ENCODE assay signal across 1 cellular context in the genomic region with DNA sequence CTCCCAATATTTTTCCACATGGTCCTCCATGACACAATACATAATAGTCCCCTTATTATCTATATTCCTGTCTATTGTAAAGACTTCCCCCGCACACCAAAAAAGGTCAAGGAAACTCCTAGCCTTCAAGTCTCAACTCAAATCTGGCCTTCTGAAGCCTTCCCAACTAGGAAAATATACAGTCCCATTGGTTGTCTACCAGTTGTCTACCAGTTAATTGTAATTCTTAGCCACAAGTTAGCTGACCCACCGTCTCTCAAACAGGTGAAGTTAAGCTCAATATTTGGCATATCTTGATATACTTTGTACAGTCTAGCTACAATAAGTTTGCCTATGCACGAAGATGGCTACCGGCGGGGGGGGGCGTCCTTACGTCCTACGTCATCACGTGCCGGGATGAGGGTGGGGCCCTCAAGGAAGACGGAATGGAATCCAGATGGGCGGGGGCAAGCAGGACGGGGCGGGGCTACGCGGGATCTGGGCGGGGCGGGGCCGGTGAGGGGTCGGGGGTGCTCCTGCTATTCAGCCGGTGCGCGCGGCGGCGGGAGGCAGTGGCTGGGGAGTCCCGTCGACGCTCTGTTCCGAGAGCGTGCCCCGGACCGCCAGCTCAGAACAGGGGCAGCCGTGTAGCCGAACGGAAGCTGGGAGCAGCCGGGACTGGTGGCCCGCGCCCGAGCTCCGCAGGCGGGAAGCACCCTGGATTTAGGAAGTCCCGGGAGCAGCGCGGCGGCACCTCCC.
TF ChIP-seq lines count a peak whose summit lies in the region.

Gene AHR, plus strand, starts transcription at position 551 of the 738 bp plus-strand sequence. CDS start 613 bp downstream, outside the sequence.

TF ChIP-seq in HepG2, 621 proteins besides CTCF, POLR2A, EP300 and RAD21 (continued from another document and continues in another):
- TF ChIP-seq, protein P1, sequence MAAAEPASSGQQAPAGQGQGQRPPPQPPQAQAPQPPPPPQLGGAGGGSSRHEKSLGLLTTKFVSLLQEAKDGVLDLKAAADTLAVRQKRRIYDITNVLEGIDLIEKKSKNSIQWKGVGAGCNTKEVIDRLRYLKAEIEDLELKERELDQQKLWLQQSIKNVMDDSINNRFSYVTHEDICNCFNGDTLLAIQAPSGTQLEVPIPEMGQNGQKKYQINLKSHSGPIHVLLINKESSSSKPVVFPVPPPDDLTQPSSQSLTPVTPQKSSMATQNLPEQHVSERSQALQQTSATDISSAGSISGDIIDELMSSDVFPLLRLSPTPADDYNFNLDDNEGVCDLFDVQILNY (CRISPR knock-in tag; conservative IDR thresholded peaks at IDR 0.05): peak; percentile 34; the same call in 1 of the 2 replicates
- TF ChIP-seq ZZZ3 (CRISPR knock-in tag; IDR thresholded peaks at IDR 0.05; ENCODE audit: borderline replicate concordance) (no peak), ZNF75D (CRISPR knock-in tag; IDR thresholded peaks at IDR 0.05; ENCODE audit: borderline replicate concordance) (no peak), KLF6 (CRISPR knock-in tag; IDR thresholded peaks at IDR 0.05) (peak; percentile 70; the same call in 1 of the 2 replicates), DNMT1 (CRISPR knock-in tag; IDR thresholded peaks at IDR 0.05) (no peak), IRF2 (CRISPR knock-in tag; IDR thresholded peaks at IDR 0.05) (no peak), ZFP90 (CRISPR knock-in tag; IDR thresholded peaks at IDR 0.05; ENCODE audit: borderline replicate concordance) (no peak), SNAPC5 (CRISPR knock-in tag; IDR thresholded peaks at IDR 0.05; ENCODE audit: borderline replicate concordance) (no peak), NCOA2 (CRISPR knock-in tag; IDR thresholded peaks at IDR 0.05) (no peak), HES4 (CRISPR knock-in tag; IDR thresholded peaks at IDR 0.05; ENCODE audit: borderline replicate concordance) (no peak), ERF (CRISPR knock-in tag; IDR thresholded peaks at IDR 0.05) (peak; percentile 79; the same call in 1 of the 2 replicates), ZNF709 (CRISPR knock-in tag; IDR thresholded peaks at IDR 0.05) (no peak), CHD2 (IDR thresholded peaks at IDR 0.05; ENCODE audit: low read depth, low read length) (no peak), ZFAT (CRISPR knock-in tag; conservative IDR thresholded peaks at IDR 0.05) (no peak), ZNF280D (CRISPR knock-in tag; IDR thresholded peaks at IDR 0.05) (0 out of 2 replicates have a peak, but pooled peaks have one; percentile 75), NPAS2 (CRISPR knock-in tag; IDR thresholded peaks at IDR 0.05; ENCODE audit: borderline replicate concordance) (no peak), ZNF430 (CRISPR knock-in tag; IDR thresholded peaks at IDR 0.05) (peak; percentile 58; the same call in 1 of the 2 replicates), ZFP36L1 (CRISPR knock-in tag; IDR thresholded peaks at IDR 0.05) (no peak), ZBTB7A (CRISPR knock-in tag; IDR thresholded peaks at IDR 0.05) (no peak), DMAP1 (CRISPR knock-in tag; IDR thresholded peaks at IDR 0.05) (peak; percentile 39), KDM6A (CRISPR knock-in tag; IDR thresholded peaks at IDR 0.05; ENCODE audit: low read depth) (no peak), ZNF644 (CRISPR knock-in tag; IDR thresholded peaks at IDR 0.05; ENCODE audit: low read depth) (peak; percentile 90), RFX1 (IDR thresholded peaks at IDR 0.05) (no peak), JUN (CRISPR knock-in tag; IDR thresholded peaks at IDR 0.05) (no peak), NFIB (CRISPR knock-in tag; IDR thresholded peaks at IDR 0.05; ENCODE audit: borderline replicate concordance) (no peak), MLX (CRISPR knock-in tag; IDR thresholded peaks at IDR 0.05) (peak; percentile 10; the same call in 1 of the 2 replicates), RBM39 (IDR thresholded peaks at IDR 0.05; ENCODE audit: low read depth, low read length, poor library complexity, severe bottlenecking) (no peak), ZNF317 (CRISPR knock-in tag; IDR thresholded peaks at IDR 0.05) (no peak), ATF4 (CRISPR knock-in tag; IDR thresholded peaks at IDR 0.05) (0 out of 4 replicates have a peak, but pooled peaks of 1 of the 2 experiments have one; percentile 18), ZNF431 (CRISPR knock-in tag; IDR thresholded peaks at IDR 0.05; ENCODE audit: borderline replicate concordance, low read depth) (no peak), E2F1 (CRISPR knock-in tag; IDR thresholded peaks at IDR 0.05) (peak; percentile 33; the same call in 1 of the 2 replicates), AGO1 (IDR thresholded peaks at IDR 0.05; ENCODE audit: low read depth, low read length, poor library complexity, severe bottlenecking) (no peak), ZFY (CRISPR knock-in tag; IDR thresholded peaks at IDR 0.05) (peak; percentile 88), MYC (CRISPR knock-in tag; IDR thresholded peaks at IDR 0.05; ENCODE audit: borderline replicate concordance) (peak; percentile 62; the same call in 1 of the 2 replicates)
- TF ChIP-seq, protein P2, sequence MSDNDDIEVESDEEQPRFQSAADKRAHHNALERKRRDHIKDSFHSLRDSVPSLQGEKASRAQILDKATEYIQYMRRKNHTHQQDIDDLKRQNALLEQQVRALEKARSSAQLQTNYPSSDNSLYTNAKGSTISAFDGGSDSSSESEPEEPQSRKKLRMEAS (IDR thresholded peaks at IDR 0.05): peak; percentile 78
- TF ChIP-seq, protein P3, sequence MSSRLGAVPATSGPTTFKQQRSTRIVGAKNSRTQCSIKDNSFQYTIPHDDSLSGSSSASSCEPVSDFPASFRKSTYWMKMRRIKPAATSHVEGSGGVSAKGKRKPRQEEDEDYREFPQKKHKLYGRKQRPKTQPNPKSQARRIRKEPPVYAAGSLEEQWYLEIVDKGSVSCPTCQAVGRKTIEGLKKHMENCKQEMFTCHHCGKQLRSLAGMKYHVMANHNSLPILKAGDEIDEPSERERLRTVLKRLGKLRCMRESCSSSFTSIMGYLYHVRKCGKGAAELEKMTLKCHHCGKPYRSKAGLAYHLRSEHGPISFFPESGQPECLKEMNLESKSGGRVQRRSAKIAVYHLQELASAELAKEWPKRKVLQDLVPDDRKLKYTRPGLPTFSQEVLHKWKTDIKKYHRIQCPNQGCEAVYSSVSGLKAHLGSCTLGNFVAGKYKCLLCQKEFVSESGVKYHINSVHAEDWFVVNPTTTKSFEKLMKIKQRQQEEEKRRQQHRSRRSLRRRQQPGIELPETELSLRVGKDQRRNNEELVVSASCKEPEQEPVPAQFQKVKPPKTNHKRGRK (CRISPR knock-in tag; IDR thresholded peaks at IDR 0.05): no peak
- TF ChIP-seq, protein P4, sequence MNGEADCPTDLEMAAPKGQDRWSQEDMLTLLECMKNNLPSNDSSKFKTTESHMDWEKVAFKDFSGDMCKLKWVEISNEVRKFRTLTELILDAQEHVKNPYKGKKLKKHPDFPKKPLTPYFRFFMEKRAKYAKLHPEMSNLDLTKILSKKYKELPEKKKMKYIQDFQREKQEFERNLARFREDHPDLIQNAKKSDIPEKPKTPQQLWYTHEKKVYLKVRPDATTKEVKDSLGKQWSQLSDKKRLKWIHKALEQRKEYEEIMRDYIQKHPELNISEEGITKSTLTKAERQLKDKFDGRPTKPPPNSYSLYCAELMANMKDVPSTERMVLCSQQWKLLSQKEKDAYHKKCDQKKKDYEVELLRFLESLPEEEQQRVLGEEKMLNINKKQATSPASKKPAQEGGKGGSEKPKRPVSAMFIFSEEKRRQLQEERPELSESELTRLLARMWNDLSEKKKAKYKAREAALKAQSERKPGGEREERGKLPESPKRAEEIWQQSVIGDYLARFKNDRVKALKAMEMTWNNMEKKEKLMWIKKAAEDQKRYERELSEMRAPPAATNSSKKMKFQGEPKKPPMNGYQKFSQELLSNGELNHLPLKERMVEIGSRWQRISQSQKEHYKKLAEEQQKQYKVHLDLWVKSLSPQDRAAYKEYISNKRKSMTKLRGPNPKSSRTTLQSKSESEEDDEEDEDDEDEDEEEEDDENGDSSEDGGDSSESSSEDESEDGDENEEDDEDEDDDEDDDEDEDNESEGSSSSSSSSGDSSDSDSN (CRISPR knock-in tag; IDR thresholded peaks at IDR 0.05): peak; percentile 94; the same call in 1 of the 2 replicates
- TF ChIP-seq, protein P5, sequence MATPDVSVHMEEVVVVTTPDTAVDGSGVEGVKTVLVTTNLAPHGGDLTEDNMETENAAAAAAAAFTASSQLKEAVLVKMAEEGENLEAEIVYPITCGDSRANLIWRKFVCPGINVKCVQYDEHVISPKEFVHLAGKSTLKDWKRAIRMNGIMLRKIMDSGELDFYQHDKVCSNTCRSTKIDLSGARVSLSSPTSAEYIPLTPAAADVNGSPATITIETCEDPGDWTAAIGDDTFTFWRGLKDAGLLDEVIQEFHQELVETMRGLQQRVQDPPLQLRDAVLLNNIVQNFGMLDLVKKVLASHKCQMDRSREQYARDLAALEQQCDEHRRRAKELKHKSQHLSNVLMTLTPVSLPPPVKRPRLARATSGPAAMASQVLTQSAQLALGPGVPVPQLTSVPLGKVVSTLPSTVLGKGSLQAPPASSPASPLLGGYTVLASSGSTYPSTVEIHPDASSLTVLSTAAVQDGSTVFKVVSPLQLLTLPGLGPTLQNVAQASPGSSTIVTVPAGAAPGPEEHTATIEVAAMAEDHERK (CRISPR knock-in tag; IDR thresholded peaks at IDR 0.05; ENCODE audit: low read depth): peak; percentile 94
- TF ChIP-seq, protein P6, sequence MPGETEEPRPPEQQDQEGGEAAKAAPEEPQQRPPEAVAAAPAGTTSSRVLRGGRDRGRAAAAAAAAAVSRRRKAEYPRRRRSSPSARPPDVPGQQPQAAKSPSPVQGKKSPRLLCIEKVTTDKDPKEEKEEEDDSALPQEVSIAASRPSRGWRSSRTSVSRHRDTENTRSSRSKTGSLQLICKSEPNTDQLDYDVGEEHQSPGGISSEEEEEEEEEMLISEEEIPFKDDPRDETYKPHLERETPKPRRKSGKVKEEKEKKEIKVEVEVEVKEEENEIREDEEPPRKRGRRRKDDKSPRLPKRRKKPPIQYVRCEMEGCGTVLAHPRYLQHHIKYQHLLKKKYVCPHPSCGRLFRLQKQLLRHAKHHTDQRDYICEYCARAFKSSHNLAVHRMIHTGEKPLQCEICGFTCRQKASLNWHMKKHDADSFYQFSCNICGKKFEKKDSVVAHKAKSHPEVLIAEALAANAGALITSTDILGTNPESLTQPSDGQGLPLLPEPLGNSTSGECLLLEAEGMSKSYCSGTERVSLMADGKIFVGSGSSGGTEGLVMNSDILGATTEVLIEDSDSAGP (CRISPR knock-in tag; IDR thresholded peaks at IDR 0.05; ENCODE audit: borderline replicate concordance): 0 out of 2 replicates have a peak, but pooled peaks have one; percentile 67
- TF ChIP-seq, protein P7, sequence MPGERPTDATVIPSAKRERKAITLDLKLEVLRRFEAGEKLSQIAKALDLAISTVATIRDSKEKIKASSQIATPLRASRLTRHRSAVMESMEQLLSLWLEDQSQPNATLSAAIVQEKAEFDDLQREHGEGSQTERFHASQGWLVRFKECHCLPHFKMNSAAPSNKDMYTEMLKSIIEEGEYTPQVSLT (CRISPR knock-in tag; IDR thresholded peaks at IDR 0.05; ENCODE audit: borderline replicate concordance, low read depth): no peak
